In genomic region chr11:128624269-128625170, GRCh38 we compare ENCODE assay signal across 3 cellular contexts.
TF ChIP-seq lines count a peak whose summit lies in the region.

No MANE protein-coding gene starts in this region.

TF ChIP-seq in liver, 16 proteins besides CTCF, POLR2A, EP300 and RAD21 (continued from another document):
- TF ChIP-seq REST (IDR thresholded peaks at IDR 0.05), result peak; percentile 20
- TF ChIP-seq, protein P1, sequence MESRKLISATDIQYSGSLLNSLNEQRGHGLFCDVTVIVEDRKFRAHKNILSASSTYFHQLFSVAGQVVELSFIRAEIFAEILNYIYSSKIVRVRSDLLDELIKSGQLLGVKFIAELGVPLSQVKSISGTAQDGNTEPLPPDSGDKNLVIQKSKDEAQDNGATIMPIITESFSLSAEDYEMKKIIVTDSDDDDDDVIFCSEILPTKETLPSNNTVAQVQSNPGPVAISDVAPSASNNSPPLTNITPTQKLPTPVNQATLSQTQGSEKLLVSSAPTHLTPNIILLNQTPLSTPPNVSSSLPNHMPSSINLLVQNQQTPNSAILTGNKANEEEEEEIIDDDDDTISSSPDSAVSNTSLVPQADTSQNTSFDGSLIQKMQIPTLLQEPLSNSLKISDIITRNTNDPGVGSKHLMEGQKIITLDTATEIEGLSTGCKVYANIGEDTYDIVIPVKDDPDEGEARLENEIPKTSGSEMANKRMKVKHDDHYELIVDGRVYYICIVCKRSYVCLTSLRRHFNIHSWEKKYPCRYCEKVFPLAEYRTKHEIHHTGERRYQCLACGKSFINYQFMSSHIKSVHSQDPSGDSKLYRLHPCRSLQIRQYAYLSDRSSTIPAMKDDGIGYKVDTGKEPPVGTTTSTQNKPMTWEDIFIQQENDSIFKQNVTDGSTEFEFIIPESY (IDR thresholded peaks at IDR 0.05), result no peak
TF ChIP-seq in liver: peak in this region for 4.

TF ChIP-seq in HepG2, 621 proteins besides CTCF, POLR2A, EP300 and RAD21 (continued from another document):
- TF ChIP-seq ZSCAN31 (CRISPR knock-in tag; IDR thresholded peaks at IDR 0.05; ENCODE audit: low read depth) (no peak), CBFB (CRISPR knock-in tag; IDR thresholded peaks at IDR 0.05) (no peak), NFKB2 (CRISPR knock-in tag; IDR thresholded peaks at IDR 0.05; ENCODE audit: borderline replicate concordance) (no peak), DNMT1 (CRISPR knock-in tag; IDR thresholded peaks at IDR 0.05) (no peak), HOXA9 (CRISPR knock-in tag; IDR thresholded peaks at IDR 0.05; ENCODE audit: borderline replicate concordance) (no peak), SIN3A (IDR thresholded peaks at IDR 0.05; ENCODE audit: borderline replicate concordance, low read depth, low read length) (no peak)

TF ChIP-seq in WTC11, 78 proteins besides CTCF, POLR2A, EP300 and RAD21 (continued from another document):
- TF ChIP-seq, protein P2, sequence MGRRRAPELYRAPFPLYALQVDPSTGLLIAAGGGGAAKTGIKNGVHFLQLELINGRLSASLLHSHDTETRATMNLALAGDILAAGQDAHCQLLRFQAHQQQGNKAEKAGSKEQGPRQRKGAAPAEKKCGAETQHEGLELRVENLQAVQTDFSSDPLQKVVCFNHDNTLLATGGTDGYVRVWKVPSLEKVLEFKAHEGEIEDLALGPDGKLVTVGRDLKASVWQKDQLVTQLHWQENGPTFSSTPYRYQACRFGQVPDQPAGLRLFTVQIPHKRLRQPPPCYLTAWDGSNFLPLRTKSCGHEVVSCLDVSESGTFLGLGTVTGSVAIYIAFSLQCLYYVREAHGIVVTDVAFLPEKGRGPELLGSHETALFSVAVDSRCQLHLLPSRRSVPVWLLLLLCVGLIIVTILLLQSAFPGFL (CRISPR knock-in tag; IDR thresholded peaks at IDR 0.05; ENCODE audit: borderline replicate concordance), result no peak
- TF ChIP-seq PRRX2 (CRISPR knock-in tag; IDR thresholded peaks at IDR 0.05) (no peak), ARID4B (CRISPR knock-in tag; IDR thresholded peaks at IDR 0.05; ENCODE audit: borderline replicate concordance) (no peak), ZNF532 (CRISPR knock-in tag; IDR thresholded peaks at IDR 0.05; ENCODE audit: borderline replicate concordance) (no peak), ESRRA (CRISPR knock-in tag; IDR thresholded peaks at IDR 0.05; ENCODE audit: borderline replicate concordance) (no peak), JAZF1 (CRISPR knock-in tag; IDR thresholded peaks at IDR 0.05) (no peak), ZBTB43 (CRISPR knock-in tag; IDR thresholded peaks at IDR 0.05) (no peak), ATF2 (CRISPR knock-in tag; IDR thresholded peaks at IDR 0.05; ENCODE audit: borderline replicate concordance, low read depth) (no peak), FOXK1 (CRISPR knock-in tag; IDR thresholded peaks at IDR 0.05) (no peak), SOX15 (CRISPR knock-in tag; IDR thresholded peaks at IDR 0.05) (no peak), NR1H2 (CRISPR knock-in tag; IDR thresholded peaks at IDR 0.05) (no peak)
- TF ChIP-seq, protein P3, sequence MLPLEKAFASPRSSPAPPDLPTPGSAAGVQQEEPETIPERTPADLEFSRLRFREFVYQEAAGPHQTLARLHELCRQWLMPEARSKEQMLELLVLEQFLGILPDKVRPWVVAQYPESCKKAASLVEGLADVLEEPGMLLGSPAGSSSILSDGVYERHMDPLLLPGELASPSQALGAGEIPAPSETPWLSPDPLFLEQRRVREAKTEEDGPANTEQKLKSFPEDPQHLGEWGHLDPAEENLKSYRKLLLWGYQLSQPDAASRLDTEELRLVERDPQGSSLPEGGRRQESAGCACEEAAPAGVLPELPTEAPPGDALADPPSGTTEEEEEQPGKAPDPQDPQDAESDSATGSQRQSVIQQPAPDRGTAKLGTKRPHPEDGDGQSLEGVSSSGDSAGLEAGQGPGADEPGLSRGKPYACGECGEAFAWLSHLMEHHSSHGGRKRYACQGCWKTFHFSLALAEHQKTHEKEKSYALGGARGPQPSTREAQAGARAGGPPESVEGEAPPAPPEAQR (CRISPR knock-in tag; IDR thresholded peaks at IDR 0.05), result no peak
- TF ChIP-seq, protein P4, sequence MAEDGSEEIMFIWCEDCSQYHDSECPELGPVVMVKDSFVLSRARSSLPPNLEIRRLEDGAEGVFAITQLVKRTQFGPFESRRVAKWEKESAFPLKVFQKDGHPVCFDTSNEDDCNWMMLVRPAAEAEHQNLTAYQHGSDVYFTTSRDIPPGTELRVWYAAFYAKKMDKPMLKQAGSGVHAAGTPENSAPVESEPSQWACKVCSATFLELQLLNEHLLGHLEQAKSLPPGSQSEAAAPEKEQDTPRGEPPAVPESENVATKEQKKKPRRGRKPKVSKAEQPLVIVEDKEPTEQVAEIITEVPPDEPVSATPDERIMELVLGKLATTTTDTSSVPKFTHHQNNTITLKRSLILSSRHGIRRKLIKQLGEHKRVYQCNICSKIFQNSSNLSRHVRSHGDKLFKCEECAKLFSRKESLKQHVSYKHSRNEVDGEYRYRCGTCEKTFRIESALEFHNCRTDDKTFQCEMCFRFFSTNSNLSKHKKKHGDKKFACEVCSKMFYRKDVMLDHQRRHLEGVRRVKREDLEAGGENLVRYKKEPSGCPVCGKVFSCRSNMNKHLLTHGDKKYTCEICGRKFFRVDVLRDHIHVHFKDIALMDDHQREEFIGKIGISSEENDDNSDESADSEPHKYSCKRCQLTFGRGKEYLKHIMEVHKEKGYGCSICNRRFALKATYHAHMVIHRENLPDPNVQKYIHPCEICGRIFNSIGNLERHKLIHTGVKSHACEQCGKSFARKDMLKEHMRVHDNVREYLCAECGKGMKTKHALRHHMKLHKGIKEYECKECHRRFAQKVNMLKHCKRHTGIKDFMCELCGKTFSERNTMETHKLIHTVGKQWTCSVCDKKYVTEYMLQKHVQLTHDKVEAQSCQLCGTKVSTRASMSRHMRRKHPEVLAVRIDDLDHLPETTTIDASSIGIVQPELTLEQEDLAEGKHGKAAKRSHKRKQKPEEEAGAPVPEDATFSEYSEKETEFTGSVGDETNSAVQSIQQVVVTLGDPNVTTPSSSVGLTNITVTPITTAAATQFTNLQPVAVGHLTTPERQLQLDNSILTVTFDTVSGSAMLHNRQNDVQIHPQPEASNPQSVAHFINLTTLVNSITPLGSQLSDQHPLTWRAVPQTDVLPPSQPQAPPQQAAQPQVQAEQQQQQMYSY (CRISPR knock-in tag; IDR thresholded peaks at IDR 0.05), result no peak
- TF ChIP-seq, protein P5, sequence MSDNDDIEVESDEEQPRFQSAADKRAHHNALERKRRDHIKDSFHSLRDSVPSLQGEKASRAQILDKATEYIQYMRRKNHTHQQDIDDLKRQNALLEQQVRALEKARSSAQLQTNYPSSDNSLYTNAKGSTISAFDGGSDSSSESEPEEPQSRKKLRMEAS (CRISPR knock-in tag; IDR thresholded peaks at IDR 0.05), result no peak
